Comparison of ENCODE assay signal across 8 cellular contexts in the genomic region with DNA sequence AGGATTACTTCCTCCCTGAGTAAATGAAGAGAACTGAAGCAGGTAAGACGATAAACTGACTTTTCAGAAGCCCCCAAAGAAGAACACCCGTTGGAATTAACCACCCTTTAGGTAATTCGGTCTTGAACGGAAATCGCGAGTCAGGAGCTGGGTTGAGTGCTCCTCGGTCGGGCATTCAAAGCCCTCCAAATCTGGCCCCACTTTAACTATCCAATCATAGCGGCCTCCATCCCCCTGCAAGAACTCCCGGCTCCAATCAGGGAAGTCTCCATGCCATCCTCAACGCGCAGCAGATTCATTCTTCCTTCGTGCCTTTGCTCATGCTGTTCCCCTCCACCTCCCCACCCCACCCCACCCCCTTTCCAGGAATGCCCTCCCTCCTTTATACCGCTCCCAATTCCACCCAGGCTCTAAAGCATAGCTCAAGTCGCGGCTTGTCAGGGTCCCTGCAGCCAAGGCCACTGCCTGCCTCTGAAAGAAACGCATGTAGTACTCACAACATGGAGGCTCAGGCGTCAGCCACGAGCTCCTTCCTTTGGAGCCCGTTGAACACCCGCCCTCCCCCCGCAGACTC. TPM values are rescaled to one million over a fixed set of nuclear protein-coding genes. Genes with fewer than 3 reads are reported as not detected.
A peak's percentile ranks its signal among the peaks of the same experiment; 100 is the strongest.
DNase-seq lines count a peak whose midpoint lies in the region; ATAC-seq and TF ChIP-seq lines count a peak whose summit lies in the region.

No MANE protein-coding gene starts in this region.

- peak overlapping the region; percentile 5 for H2AFZ ChIP-seq in trophoblast cell (ENCODE audit: insufficient read depth, low read length, poor library complexity)

- peak overlapping the region; percentile 93 for H3K4me3 ChIP-seq in SJCRH30
- peak overlapping the region; percentile 94 to 95 for H3K4me3 ChIP-seq in right atrium auricular region
- peak overlapping the region; percentile 89 for H3K4me3 ChIP-seq in trophoblast cell (ENCODE audit: low read depth, low read length)

- H3K9me3 ChIP-seq in SJCRH30 (replicated peaks) = no peaks in the 10 kb centered on the region
- no peaks in the 10 kb centered on the region for H3K9me3 ChIP-seq in right atrium auricular region
- no peaks in the 10 kb centered on the region for H3K9me3 ChIP-seq in trophoblast cell (ENCODE audit: insufficient read depth, low read depth, low read length)

- H3K79me2 ChIP-seq in trophoblast cell (ENCODE audit: control insufficient read depth, insufficient read depth, low read length, poor library complexity) = peaks cover 7% of the 10 kb centered on the region

- H3K4me2 ChIP-seq in trophoblast cell (ENCODE audit: low read length) = peak overlapping the region; percentile 90

- H3K14ac ChIP-seq in trophoblast cell (ENCODE audit: low read length) = peak overlapping the region; percentile 73

- H4K8ac ChIP-seq in trophoblast cell (ENCODE audit: low read depth, low read length) = peak overlapping the region; percentile 71

- peak overlapping the region; percentile 57 for H3K9ac ChIP-seq in trophoblast cell (ENCODE audit: low read length)

- H3K79me1 ChIP-seq in trophoblast cell (ENCODE audit: low read length) = peaks cover 11% of the 10 kb centered on the region

- peaks cover 4% of the 10 kb centered on the region for H3K4me1 ChIP-seq in SJCRH30
- H3K4me1 ChIP-seq in right atrium auricular region = peaks cover 0 to 32% of the 10 kb centered on the region in 2 donors
- H3K4me1 ChIP-seq in trophoblast cell (ENCODE audit: control insufficient read depth in 1 of 2, insufficient read depth in 2 of 2, low read length in 2 of 2) = peaks cover 0 to 3% of the 10 kb centered on the region in 2 experiments

- no peak overlapping the region for H3K18ac ChIP-seq in trophoblast cell (ENCODE audit: low read length)

- H3K4ac ChIP-seq in trophoblast cell (ENCODE audit: low read depth, low read length) = no peak overlapping the region

- H3K23ac ChIP-seq in trophoblast cell (ENCODE audit: low read length) = no peak overlapping the region

- ATAC-seq in GM21529 (IDR thresholded peaks at IDR 0.05; ENCODE audit: unreplicated experiment) (no peak), HG02884 (IDR thresholded peaks at IDR 0.05; ENCODE audit: unreplicated experiment) (no peak)

- H3K27me3 ChIP-seq in SJCRH30 (no peaks in the 10 kb centered on the region), right atrium auricular region (no peaks in the 10 kb centered on the region), trophoblast cell (ENCODE audit: insufficient read depth, low read length) (no peaks in the 10 kb centered on the region)

- peak; percentile 85 for DNase-seq in EL
- peak; percentile 86 for DNase-seq in LHCN-M2 (ENCODE audit: low read depth)
- DNase-seq in SJCRH30 = peak; percentile 92 to 96
- DNase-seq in anterior cingulate cortex (lab: John Stamatoyannopoulos, UW) = peak in 57 of 58 donors; percentile 12 to 81 (median 59)
- peak; percentile 61 for DNase-seq in right atrium auricular region (ENCODE audit: low spot score)
- DNase-seq in trophoblast cell = peak in 1 of 2 donors; percentile 42

- peak overlapping the region; percentile 7 for H4K12ac ChIP-seq in trophoblast cell (ENCODE audit: low read depth, low read length)

- H2BK120ac ChIP-seq in trophoblast cell (ENCODE audit: insufficient read depth, low read length, poor library complexity) = peak overlapping the region; percentile 20

- no peak overlapping the region for H2BK12ac ChIP-seq in trophoblast cell (ENCODE audit: low read length)

- no peak overlapping the region for H2AK5ac ChIP-seq in trophoblast cell (ENCODE audit: low read length)

- H3K36me3 ChIP-seq in SJCRH30 (peaks cover 10% of the 10 kb centered on the region), right atrium auricular region (no peaks in the 10 kb centered on the region), trophoblast cell (ENCODE audit: control insufficient read depth in 1 of 2, insufficient read depth in 2 of 2, low read length in 2 of 2) (no peaks in the 10 kb centered on the region)

- TF ChIP-seq CTCF in right atrium auricular region (IDR thresholded peaks at IDR 0.05) = no peak

- H2BK5ac ChIP-seq in trophoblast cell (ENCODE audit: low read depth, low read length, poor library complexity) = peak overlapping the region; percentile 90

- H4K91ac ChIP-seq in trophoblast cell (ENCODE audit: low read depth, low read length) = peak overlapping the region; percentile 92

- peak overlapping the region; percentile 80 for H3K27ac ChIP-seq in SJCRH30
- peak overlapping the region; percentile 58 to 70 for H3K27ac ChIP-seq in right atrium auricular region
- peak overlapping the region; percentile 79 for H3K27ac ChIP-seq in trophoblast cell (ENCODE audit: low read depth, low read length)

- no CpG with 5 or more reads among the region's 22 CpGs for WGBS in trophoblast cell (ENCODE audit: extremely low coverage, insufficient coverage, insufficient read length)

RNA-seq across cellular contexts. Expression of gene RFX7, which starts 0.6 kb away (rescaled TPM):
- total RNA-seq in LHCN-M2 (2014; rRNA removed) (7.2 and 9.8 TPM in 2 replicates), right atrium auricular region (1 to 10 TPM; 4.4 to 5.9 TPM)
- polyA plus RNA-seq in LHCN-M2 (2012) = 4.7 TPM
- 13.7 and 15.3 TPM in 2 replicates for total RNA-seq in SJCRH30 (2014; rRNA removed; shearing (Covaris generic))
- 11.0 and 12.2 TPM in 2 replicates for polyA plus RNA-seq in trophoblast cell (2013)
